In the genomic region with DNA sequence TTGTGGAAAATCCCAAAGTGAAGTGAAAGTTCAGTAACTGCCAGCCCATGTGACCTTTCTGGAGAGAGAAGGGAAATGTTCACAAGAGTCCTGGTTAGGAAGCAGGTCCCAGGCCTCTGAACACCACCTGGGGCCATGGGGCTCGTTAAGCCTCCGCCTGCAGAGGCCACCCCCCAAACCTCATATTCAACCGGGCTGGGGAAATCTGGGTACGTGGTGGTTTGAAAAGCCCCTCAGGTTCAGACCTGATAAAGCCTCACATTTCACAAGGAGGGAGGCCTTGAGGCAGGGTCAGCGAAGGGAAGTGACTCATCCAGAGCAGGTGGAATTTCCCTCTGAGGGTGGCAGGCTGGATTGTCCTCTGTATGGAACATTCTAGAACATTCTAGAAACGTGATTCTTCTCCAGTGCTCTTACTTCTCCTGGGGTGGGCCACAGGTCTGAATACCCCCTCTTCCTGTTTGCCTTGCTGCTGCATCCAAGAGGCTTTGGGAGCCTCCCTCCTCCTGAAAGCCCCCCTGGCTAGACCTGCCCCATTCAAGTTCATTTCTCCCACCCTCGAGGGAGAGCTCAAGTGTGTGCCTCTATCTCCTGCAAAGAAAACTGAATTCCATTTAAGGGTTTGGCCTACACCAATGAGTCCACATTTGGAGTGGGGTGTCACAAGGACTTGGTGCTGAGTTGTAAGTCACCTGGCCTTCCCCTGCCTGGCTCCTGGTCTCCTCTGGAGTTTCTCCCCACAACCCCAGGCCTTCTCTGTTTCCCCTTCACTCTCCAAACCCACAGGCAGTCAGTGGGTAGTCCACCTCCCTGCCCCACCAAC, we compare ENCODE assay signal across 2 cellular contexts.
TF ChIP-seq lines count a peak whose summit lies in the region.

No MANE protein-coding gene starts in this region.

TF ChIP-seq in WTC11, 78 proteins besides CTCF, POLR2A, EP300 and RAD21 (continued from another document):
- TF ChIP-seq, protein P1, sequence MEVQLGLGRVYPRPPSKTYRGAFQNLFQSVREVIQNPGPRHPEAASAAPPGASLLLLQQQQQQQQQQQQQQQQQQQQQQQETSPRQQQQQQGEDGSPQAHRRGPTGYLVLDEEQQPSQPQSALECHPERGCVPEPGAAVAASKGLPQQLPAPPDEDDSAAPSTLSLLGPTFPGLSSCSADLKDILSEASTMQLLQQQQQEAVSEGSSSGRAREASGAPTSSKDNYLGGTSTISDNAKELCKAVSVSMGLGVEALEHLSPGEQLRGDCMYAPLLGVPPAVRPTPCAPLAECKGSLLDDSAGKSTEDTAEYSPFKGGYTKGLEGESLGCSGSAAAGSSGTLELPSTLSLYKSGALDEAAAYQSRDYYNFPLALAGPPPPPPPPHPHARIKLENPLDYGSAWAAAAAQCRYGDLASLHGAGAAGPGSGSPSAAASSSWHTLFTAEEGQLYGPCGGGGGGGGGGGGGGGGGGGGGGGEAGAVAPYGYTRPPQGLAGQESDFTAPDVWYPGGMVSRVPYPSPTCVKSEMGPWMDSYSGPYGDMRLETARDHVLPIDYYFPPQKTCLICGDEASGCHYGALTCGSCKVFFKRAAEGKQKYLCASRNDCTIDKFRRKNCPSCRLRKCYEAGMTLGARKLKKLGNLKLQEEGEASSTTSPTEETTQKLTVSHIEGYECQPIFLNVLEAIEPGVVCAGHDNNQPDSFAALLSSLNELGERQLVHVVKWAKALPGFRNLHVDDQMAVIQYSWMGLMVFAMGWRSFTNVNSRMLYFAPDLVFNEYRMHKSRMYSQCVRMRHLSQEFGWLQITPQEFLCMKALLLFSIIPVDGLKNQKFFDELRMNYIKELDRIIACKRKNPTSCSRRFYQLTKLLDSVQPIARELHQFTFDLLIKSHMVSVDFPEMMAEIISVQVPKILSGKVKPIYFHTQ (CRISPR knock-in tag; IDR thresholded peaks at IDR 0.05): no peak
- TF ChIP-seq SP1 (CRISPR knock-in tag; conservative IDR thresholded peaks at IDR 0.05) (no peak), HMGA2 (CRISPR knock-in tag; IDR thresholded peaks at IDR 0.05) (no peak), MYBL2 (CRISPR knock-in tag; IDR thresholded peaks at IDR 0.05) (no peak), TEAD4 (CRISPR knock-in tag; IDR thresholded peaks at IDR 0.05) (no peak), SMAD3 (CRISPR knock-in tag; IDR thresholded peaks at IDR 0.05; ENCODE audit: borderline replicate concordance) (no peak), CBFB (CRISPR knock-in tag; IDR thresholded peaks at IDR 0.05; ENCODE audit: low read depth) (no peak), TCF7 (CRISPR knock-in tag; IDR thresholded peaks at IDR 0.05; ENCODE audit: low read depth) (no peak)
- TF ChIP-seq, protein P2, sequence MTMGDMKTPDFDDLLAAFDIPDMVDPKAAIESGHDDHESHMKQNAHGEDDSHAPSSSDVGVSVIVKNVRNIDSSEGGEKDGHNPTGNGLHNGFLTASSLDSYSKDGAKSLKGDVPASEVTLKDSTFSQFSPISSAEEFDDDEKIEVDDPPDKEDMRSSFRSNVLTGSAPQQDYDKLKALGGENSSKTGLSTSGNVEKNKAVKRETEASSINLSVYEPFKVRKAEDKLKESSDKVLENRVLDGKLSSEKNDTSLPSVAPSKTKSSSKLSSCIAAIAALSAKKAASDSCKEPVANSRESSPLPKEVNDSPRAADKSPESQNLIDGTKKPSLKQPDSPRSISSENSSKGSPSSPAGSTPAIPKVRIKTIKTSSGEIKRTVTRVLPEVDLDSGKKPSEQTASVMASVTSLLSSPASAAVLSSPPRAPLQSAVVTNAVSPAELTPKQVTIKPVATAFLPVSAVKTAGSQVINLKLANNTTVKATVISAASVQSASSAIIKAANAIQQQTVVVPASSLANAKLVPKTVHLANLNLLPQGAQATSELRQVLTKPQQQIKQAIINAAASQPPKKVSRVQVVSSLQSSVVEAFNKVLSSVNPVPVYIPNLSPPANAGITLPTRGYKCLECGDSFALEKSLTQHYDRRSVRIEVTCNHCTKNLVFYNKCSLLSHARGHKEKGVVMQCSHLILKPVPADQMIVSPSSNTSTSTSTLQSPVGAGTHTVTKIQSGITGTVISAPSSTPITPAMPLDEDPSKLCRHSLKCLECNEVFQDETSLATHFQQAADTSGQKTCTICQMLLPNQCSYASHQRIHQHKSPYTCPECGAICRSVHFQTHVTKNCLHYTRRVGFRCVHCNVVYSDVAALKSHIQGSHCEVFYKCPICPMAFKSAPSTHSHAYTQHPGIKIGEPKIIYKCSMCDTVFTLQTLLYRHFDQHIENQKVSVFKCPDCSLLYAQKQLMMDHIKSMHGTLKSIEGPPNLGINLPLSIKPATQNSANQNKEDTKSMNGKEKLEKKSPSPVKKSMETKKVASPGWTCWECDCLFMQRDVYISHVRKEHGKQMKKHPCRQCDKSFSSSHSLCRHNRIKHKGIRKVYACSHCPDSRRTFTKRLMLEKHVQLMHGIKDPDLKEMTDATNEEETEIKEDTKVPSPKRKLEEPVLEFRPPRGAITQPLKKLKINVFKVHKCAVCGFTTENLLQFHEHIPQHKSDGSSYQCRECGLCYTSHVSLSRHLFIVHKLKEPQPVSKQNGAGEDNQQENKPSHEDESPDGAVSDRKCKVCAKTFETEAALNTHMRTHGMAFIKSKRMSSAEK (CRISPR knock-in tag; IDR thresholded peaks at IDR 0.05; ENCODE audit: borderline replicate concordance): no peak
TF ChIP-seq in WTC11: peak in this region for 0.

TF ChIP-seq in HEK293T, 16 proteins besides CTCF, POLR2A, EP300 and RAD21 (continued from another document):
- no peak for TF ChIP-seq CTBP1 (IDR thresholded peaks at IDR 0.05; ENCODE audit: borderline replicate concordance)
- TF ChIP-seq TARDBP (IDR thresholded peaks at IDR 0.05): no peak
- TF ChIP-seq FOXK2 (IDR thresholded peaks at IDR 0.05): no peak
- no peak for TF ChIP-seq ARNT (IDR thresholded peaks at IDR 0.05)
- TF ChIP-seq BHLHE40 (IDR thresholded peaks at IDR 0.05; ENCODE audit: borderline replicate concordance): no peak
- no peak for TF ChIP-seq SP1 (IDR thresholded peaks at IDR 0.05)
TF ChIP-seq in HEK293T: peak in this region for 0.
